16 cellular contexts compared by ENCODE assay signal in the genomic region with DNA sequence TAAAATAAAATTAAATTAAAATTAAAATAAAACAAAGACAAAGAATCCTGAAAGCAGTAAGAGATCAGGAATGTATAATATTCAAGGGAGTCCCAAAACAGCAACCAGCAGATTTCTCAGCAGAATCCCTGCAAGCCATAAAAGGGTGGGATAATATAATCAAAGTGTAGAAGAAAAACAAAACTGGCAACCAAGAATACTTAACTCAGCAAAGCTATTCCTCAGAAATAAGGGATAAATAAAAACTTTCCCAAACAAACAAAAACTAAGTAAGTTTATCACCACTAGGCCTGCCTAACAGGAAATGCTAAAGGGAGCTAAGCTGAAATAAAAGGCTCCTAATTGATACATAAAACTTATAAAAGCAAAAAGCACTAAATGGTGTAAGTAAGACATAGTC. TPM values are rescaled to one million over a fixed set of nuclear protein-coding genes. Genes with fewer than 3 reads are reported as not detected.
DNase-seq lines count a peak whose midpoint lies in the region; ATAC-seq and TF ChIP-seq lines count a peak whose summit lies in the region.
"Had no signal": no experiment of that assay in that cellular context is flagged by ENCODE, and none has a peak within 500 bp of the region (broad histone marks: within the 10 kb centered on the region; RNA-seq: fewer than 3 reads in every experiment).

No MANE protein-coding gene starts in this region.

- no peaks in the 10 kb centered on the region for H3K36me3 ChIP-seq in HEK293 (ENCODE audit: control insufficient read depth in 2 of 2, insufficient read depth in 1 of 2, low read length in 2 of 2)
- H3K36me3 ChIP-seq in mesenchymal stem cell (ENCODE audit: control insufficient read depth in 1 of 2, insufficient read depth in 2 of 2, low read depth in 1 of 2, low read length in 2 of 2): no peaks in the 10 kb centered on the region

- H2BK12ac ChIP-seq in mesenchymal stem cell (ENCODE audit: low read length in 2 of 2): no peak overlapping the region

- H2AK5ac ChIP-seq in mesenchymal stem cell (ENCODE audit: low read length, severe bottlenecking): no peak overlapping the region

- peak; percentile 4 for DNase-seq in OCI-M1 (lab: John Stamatoyannopoulos, UW)
- peak; percentile 4 for DNase-seq in mesenchymal stem cell
- DNase-seq in NAMALWA (ENCODE audit: low spot score): no peak
- DNase-seq: AML-193; Caco-2; Calu3; CD4-positive, alpha-beta T cell; CD8-positive, alpha-beta T cell; DMS79 treated with DMSO at 0.1 percent for 48 hours; GF-D8 had no signal

- no peak overlapping the region for H3K23ac ChIP-seq in mesenchymal stem cell (ENCODE audit: low read length in 2 of 2)

- no peak for TF ChIP-seq CTCF in HEK293 (tag by site-specific recombination; IDR thresholded peaks at IDR 0.05)

- H3K9ac ChIP-seq in mesenchymal stem cell (ENCODE audit: low read length): no peak overlapping the region
- H3K9ac ChIP-seq: BLaER1 treated with 17β-estradiol and CSF1 and Interleukin-3, amounts not matched to agents 10 nM and 100 nM had no signal

- no peak overlapping the region for H2BK15ac ChIP-seq in mesenchymal stem cell (ENCODE audit: low read depth, poor library complexity, severe bottlenecking)

- H2AFZ ChIP-seq in mesenchymal stem cell (ENCODE audit: low read depth, low read length): no peak overlapping the region

- no peak overlapping the region for H4K8ac ChIP-seq in mesenchymal stem cell (ENCODE audit: low read length)

- no peak overlapping the region for H3K18ac ChIP-seq in mesenchymal stem cell (ENCODE audit: low read depth in 1 of 2, low read length in 2 of 2)

- H2BK5ac ChIP-seq in mesenchymal stem cell (ENCODE audit: low read depth, low read length, poor library complexity, severe bottlenecking): no peak overlapping the region

- H3K79me1 ChIP-seq in mesenchymal stem cell (replicated peaks; ENCODE audit: low read length, poor library complexity, severe bottlenecking): no peaks in the 10 kb centered on the region

- H3K4me2 ChIP-seq in mesenchymal stem cell (ENCODE audit: low read length, poor library complexity, severe bottlenecking): no peak overlapping the region
- H3K4me2 ChIP-seq: A549; BLaER1 treated with 17β-estradiol and CSF1 and Interleukin-3, amounts not matched to agents 10 nM and 100 nM had no signal

- no peak overlapping the region for H3K14ac ChIP-seq in mesenchymal stem cell (ENCODE audit: low read length in 2 of 2)

- no peaks in the 10 kb centered on the region for H3K27me3 ChIP-seq in mesenchymal stem cell (ENCODE audit: control insufficient read depth in 1 of 2, insufficient read depth in 1 of 2, low read length in 2 of 2)
- H3K27me3 ChIP-seq: BLaER1 treated with 17β-estradiol and CSF1 and Interleukin-3, amounts not matched to agents 10 nM and 100 nM had no signal

- ATAC-seq in HG03159 (IDR thresholded peaks at IDR 0.05; ENCODE audit: unreplicated experiment): no peak
- ATAC-seq: A549; CD8-positive, alpha-beta T cell had no signal

- POLR2A ChIA-PET in HEK293 (lab: Yijun Ruan, JAX): no interaction called here

- H3K4me1 ChIP-seq in HEK293 (ENCODE audit: control insufficient read depth, insufficient read depth, low read length) (no peaks in the 10 kb centered on the region), mesenchymal stem cell (ENCODE audit: control insufficient read depth, insufficient read depth, low read depth, low read length) (no peaks in the 10 kb centered on the region)
- H3K4me1 ChIP-seq: A549, Caco-2 had no signal

- no peaks in the 10 kb centered on the region for H3K9me3 ChIP-seq in HEK293 (ENCODE audit: control insufficient read depth, insufficient read depth, low read depth, low read length)
- H3K9me3 ChIP-seq in mesenchymal stem cell (ENCODE audit: control insufficient read depth, low read length): peaks cover 73% of the 10 kb centered on the region
- H3K9me3 ChIP-seq: Caco-2 had no signal

- H3K27ac ChIP-seq in HEK293 (ENCODE audit: extremely low read depth, low read depth, low read length) (no peak overlapping the region), mesenchymal stem cell (ENCODE audit: low read length, poor library complexity, severe bottlenecking) (no peak overlapping the region)
- H3K27ac ChIP-seq: 22Rv1; A549; BLaER1 treated with 17β-estradiol and CSF1 and Interleukin-3, amounts not matched to agents 10 nM and 100 nM; C4-2B had no signal

- no peak overlapping the region for H2BK120ac ChIP-seq in mesenchymal stem cell (ENCODE audit: low read depth, low read length)

- no peak overlapping the region for H3K4ac ChIP-seq in mesenchymal stem cell (ENCODE audit: low read depth in 1 of 2, low read length in 2 of 2)

- CTCF ChIA-PET in HEK293 (lab: Yijun Ruan, JAX): no interaction called here

- H3K4me3 ChIP-seq in HEK293 (ENCODE audit: low read depth, low read length): no peak overlapping the region
- H3K4me3 ChIP-seq in mesenchymal stem cell (ENCODE audit: insufficient read depth in 1 of 2, low read depth in 1 of 2, low read length in 2 of 2): no peak overlapping the region
- H3K4me3 ChIP-seq: A549; BLaER1 treated with 17β-estradiol and CSF1 and Interleukin-3, amounts not matched to agents 10 nM and 100 nM had no signal

- no peak overlapping the region for H4K91ac ChIP-seq in mesenchymal stem cell (ENCODE audit: low read length)

TF ChIP-seq in HEK293, 187 proteins besides CTCF, POLR2A, EP300 and RAD21:
- TF ChIP-seq SETDB1 (IDR thresholded peaks at IDR 0.05; ENCODE audit: insufficient read length, low read length) (peak; percentile 91), ZNF571 (tag by site-specific recombination; IDR thresholded peaks at IDR 0.05) (no peak)

RNA-seq across cellular contexts. Expression of gene THBS1, which starts 29.8 kb away (rescaled TPM):
- polyA plus RNA-seq in mesenchymal stem cell (2013, experiment 1 of 2): 229 TPM
- 221 TPM for polyA plus RNA-seq in mesenchymal stem cell (2013, experiment 2 of 2)
